In the genomic region with DNA sequence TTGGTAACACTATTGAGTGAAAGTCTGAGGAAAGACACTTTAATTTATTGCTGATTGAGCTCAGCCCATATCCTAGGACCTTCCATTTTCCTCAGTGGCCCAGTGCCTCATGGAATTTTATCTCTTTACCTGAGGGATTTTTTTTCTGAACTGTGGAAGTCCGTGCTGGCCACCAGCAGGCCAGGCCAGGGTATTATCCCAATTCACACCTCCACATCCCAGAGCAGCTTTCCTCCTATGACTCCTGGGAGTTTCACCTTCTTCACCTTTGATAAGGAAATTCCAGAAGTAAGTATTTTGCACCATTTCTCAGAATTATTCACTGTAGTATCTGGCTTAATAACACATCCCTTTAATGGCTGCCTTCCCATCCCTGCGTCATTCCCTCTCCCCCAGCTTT, we compare ENCODE assay signal across 4 cellular contexts.
"Had no signal": no experiment of that assay in that cellular context is flagged by ENCODE, and none has a peak within 500 bp of the region (broad histone marks: within the 10 kb centered on the region; RNA-seq: fewer than 3 reads in every experiment).

No MANE protein-coding gene starts in this region.

- H3K36me3 ChIP-seq: HAP-1 had no signal

- H3K4me3 ChIP-seq: HAP-1 had no signal

- H3K9me3 ChIP-seq: HAP-1 had no signal

- DNase-seq: GOT3, H7, IMR-90 had no signal
